ENCODE assay signal across 26 cellular contexts in the genomic region with DNA sequence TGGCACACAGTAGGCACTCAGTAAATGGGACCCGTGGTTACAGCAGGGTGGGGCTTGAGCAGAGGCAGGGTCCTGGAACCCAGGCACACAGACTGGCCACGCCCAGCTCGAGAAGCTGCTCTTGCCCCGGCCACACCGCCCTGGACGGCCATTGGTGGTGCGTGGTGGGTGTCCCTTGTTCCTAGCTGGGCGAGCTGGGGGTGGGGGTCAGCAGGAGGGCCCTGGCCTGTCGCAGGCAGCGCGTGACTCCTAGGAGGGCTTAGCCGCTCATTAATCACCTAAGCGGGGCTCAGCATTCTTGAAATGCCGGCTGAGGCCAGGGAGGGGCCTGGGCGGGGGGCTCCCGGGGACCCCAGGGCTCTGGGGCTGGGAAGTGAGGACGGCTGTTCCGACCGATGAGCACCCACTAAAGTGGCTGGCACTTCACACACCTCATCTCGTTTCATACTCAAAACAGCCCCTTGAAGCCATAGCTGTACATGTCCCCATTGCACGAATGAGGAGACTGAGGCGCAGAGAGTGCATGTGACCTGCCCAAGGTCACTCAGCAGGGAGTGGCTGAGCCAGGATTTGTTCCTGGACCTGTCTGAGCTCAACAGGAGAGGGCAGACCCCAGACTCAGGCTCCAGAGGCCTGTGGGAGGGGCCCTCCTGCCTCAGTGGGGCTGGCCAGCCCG. TPM values are rescaled to one million over a fixed set of nuclear protein-coding genes. Genes with fewer than 3 reads are reported as not detected.
DNase-seq lines count a peak whose midpoint lies in the region; ATAC-seq and TF ChIP-seq lines count a peak whose summit lies in the region.
"Had no signal": no experiment of that assay in that cellular context is flagged by ENCODE, and none has a peak within 500 bp of the region (broad histone marks: within the 10 kb centered on the region; RNA-seq: fewer than 3 reads in every experiment).

No MANE protein-coding gene starts in this region.

- DNase-seq in NCI-H82 (lab: John Stamatoyannopoulos, UW) (peak; percentile 25), NCI-H82 treated with DMSO at 0.1 percent for 48 hours (lab: John Stamatoyannopoulos, UW; ENCODE audit: unreplicated experiment) (no peak), dorsolateral prefrontal cortex (no peak), neuronal stem cell (ENCODE audit: low spot score) (no peak), KBM-7 (no peak), foreskin keratinocyte (no peak)
- DNase-seq: ACHN; Caco-2; CD4-positive, alpha-beta memory T cell; DMS 273 treated with DMSO at 0.1 percent for 48 hours; DMS79 treated with DMSO at 0.1 percent for 48 hours; Karpas-422; MV-4-11; NCI-H1105 treated with DMSO at 0.1 percent for 48 hours; NCI-H2081; NCI-H2171; NCI-H345; NCI-H524; NCI-H774; OCI-M1; Right ventricle myocardium superior had no signal

- intact Hi-C loops in dorsolateral prefrontal cortex (cut with DNase I), result no loop called here

- no peak overlapping the region for H2BK12ac ChIP-seq in neuronal stem cell (ENCODE audit: low read length)

- H2BK15ac ChIP-seq in neuronal stem cell (ENCODE audit: low read length), result peak overlapping the region; percentile 81

- H3K4ac ChIP-seq in neuronal stem cell (ENCODE audit: low read length), result peak overlapping the region; percentile 37

- peak overlapping the region; percentile 21 for H3K9ac ChIP-seq in neuronal stem cell (ENCODE audit: low read depth, low read length, poor library complexity)
- H3K9ac ChIP-seq: BLaER1 treated with 17β-estradiol and CSF1 and Interleukin-3, amounts not matched to agents 10 nM and 100 nM had no signal

- peak overlapping the region; percentile 94 for H3K14ac ChIP-seq in neuronal stem cell (ENCODE audit: low read length)

- peaks cover 2 to 40% of the 10 kb centered on the region in 2 donors for H3K4me1 ChIP-seq in neuronal stem cell (ENCODE audit: control insufficient read depth in 2 of 2, insufficient read depth in 1 of 2, low read depth in 1 of 2, low read length in 2 of 2)
- H3K4me1 ChIP-seq in foreskin keratinocyte, result no peaks in the 10 kb centered on the region

- H3K27me3 ChIP-seq in dorsolateral prefrontal cortex, result no peaks in the 10 kb centered on the region
- no peaks in the 10 kb centered on the region for H3K27me3 ChIP-seq in neuronal stem cell (ENCODE audit: control insufficient read depth in 3 of 3, insufficient read depth in 3 of 3, low read depth in 1 of 3, low read length in 3 of 3)
- peaks cover 24% of the 10 kb centered on the region for H3K27me3 ChIP-seq in foreskin keratinocyte
- H3K27me3 ChIP-seq: BLaER1 treated with 17β-estradiol and CSF1 and Interleukin-3, amounts not matched to agents 10 nM and 100 nM had no signal

- TF ChIP-seq CTCF in dorsolateral prefrontal cortex (IDR thresholded peaks at IDR 0.05 in 54 of 56, conservative IDR thresholded peaks at IDR 0.05 in 2 of 56; ENCODE audit: low read depth in 1 of 56, partially characterized antibody in 56 of 56), result no peak
- no peak for TF ChIP-seq CTCF in foreskin keratinocyte (conservative IDR thresholded peaks at IDR 0.05)

- H3K23ac ChIP-seq in neuronal stem cell (ENCODE audit: low read depth, low read length, poor library complexity), result no peak overlapping the region

- peak overlapping the region; percentile 78 for H3K18ac ChIP-seq in neuronal stem cell (ENCODE audit: low read length)

- H2AFZ ChIP-seq in neuronal stem cell (ENCODE audit: low read length), result no peak overlapping the region

- H4K91ac ChIP-seq in neuronal stem cell (ENCODE audit: low read depth, low read length, poor library complexity), result no peak overlapping the region

- H2BK5ac ChIP-seq in neuronal stem cell (ENCODE audit: low read length), result peak overlapping the region; percentile 39

- H3K27ac ChIP-seq in dorsolateral prefrontal cortex, result peak overlapping the region in 57 of 59 donors; percentile 15 to 99 (median 95)
- no peak overlapping the region for H3K27ac ChIP-seq in neuronal stem cell (replicated peaks; ENCODE audit: low read length)
- H3K27ac ChIP-seq in foreskin keratinocyte, result no peak overlapping the region
- H3K27ac ChIP-seq: 22Rv1; BLaER1 treated with 17β-estradiol and CSF1 and Interleukin-3, amounts not matched to agents 10 nM and 100 nM; HL-60 had no signal

- H4K8ac ChIP-seq in neuronal stem cell (ENCODE audit: low read depth, low read length), result no peak overlapping the region

- H3K4me2 ChIP-seq in neuronal stem cell (ENCODE audit: insufficient read depth, low read length, poor library complexity, severe bottlenecking), result no peak overlapping the region
- H3K4me2 ChIP-seq: BLaER1 treated with 17β-estradiol and CSF1 and Interleukin-3, amounts not matched to agents 10 nM and 100 nM had no signal

- no CpG with 5 or more reads among the region's 23 CpGs for WGBS in neuronal stem cell (ENCODE audit: extremely low coverage in 2 of 2, insufficient read length in 2 of 2, insufficient replicate concordance in 1 of 2), 2 donors

- H2BK120ac ChIP-seq in neuronal stem cell (ENCODE audit: low read depth, low read length), result no peak overlapping the region

- H3K9me3 ChIP-seq in neuronal stem cell (replicated peaks in 1 of 2; ENCODE audit: control insufficient read depth in 2 of 2, insufficient read depth in 1 of 2, low read depth in 1 of 2, low read length in 2 of 2), result peaks cover 0 to 2% of the 10 kb centered on the region in 2 donors
- H3K9me3 ChIP-seq: BLaER1 treated with 17β-estradiol and CSF1 and Interleukin-3, amounts not matched to agents 10 nM and 100 nM; Caco-2 had no signal

- in situ Hi-C loops in KBM-7 (cut with MboI; ENCODE audit: low pct_unique_long_range_greater_than_20kb, low sequenced_read_pairs), result no loop called here

- H3K36me3 ChIP-seq in neuronal stem cell (replicated peaks in 1 of 2; ENCODE audit: control insufficient read depth in 2 of 2, insufficient read depth in 2 of 2, low read length in 2 of 2), result no peaks in the 10 kb centered on the region
- H3K36me3 ChIP-seq: BLaER1 treated with 17β-estradiol and CSF1 and Interleukin-3, amounts not matched to agents 10 nM and 100 nM had no signal

- H3K4me3 ChIP-seq in dorsolateral prefrontal cortex (peak overlapping the region in 2 of 59 donors; percentile 14 to 20), neuronal stem cell (ENCODE audit: low read length in 2 of 2) (no peak overlapping the region)
- H3K4me3 ChIP-seq: BLaER1 treated with 17β-estradiol and CSF1 and Interleukin-3, amounts not matched to agents 10 nM and 100 nM had no signal

- ATAC-seq in HG03378 (IDR thresholded peaks at IDR 0.05; ENCODE audit: unreplicated experiment), result no peak
- ATAC-seq in GM21390 (IDR thresholded peaks at IDR 0.05; ENCODE audit: unreplicated experiment), result no peak
- no peak for ATAC-seq in foreskin keratinocyte

- peak overlapping the region; percentile 94 for H2AK5ac ChIP-seq in neuronal stem cell (ENCODE audit: low read depth, low read length)

- no peaks in the 10 kb centered on the region for H3K79me1 ChIP-seq in neuronal stem cell (ENCODE audit: low read depth, low read length)

RNA-seq across cellular contexts. Expression of a gene that starts 11.6 kb away (rescaled TPM):
- total RNA-seq in dorsolateral prefrontal cortex, result 100 to 1,000 TPM in 87 of 120 experiments, 10 to 100 TPM in 33; 23.0 to 708 (median 141) TPM
- 5.7 TPM for polyA plus RNA-seq in neuronal stem cell (2013, experiment 1 of 2)
- polyA plus RNA-seq in neuronal stem cell (2013, experiment 2 of 2), result 6.0 TPM
- total RNA-seq in foreskin keratinocyte, result 0.10 and 0.18 TPM in 2 replicates
- 0.11 and 0.12 TPM in 2 replicates for polyA plus RNA-seq in foreskin keratinocyte

RNA-seq across cellular contexts. Expression of a gene that starts 28.3 kb away (rescaled TPM):
- total RNA-seq in dorsolateral prefrontal cortex, result 100 to 1,000 TPM in 1 of 120 experiments, 10 to 100 TPM in 119; 40.6 to 123 (median 65.5) TPM
- 258 TPM for polyA plus RNA-seq in neuronal stem cell (2013, experiment 1 of 2)
- 242 TPM for polyA plus RNA-seq in neuronal stem cell (2013, experiment 2 of 2)
- 133 and 163 TPM in 2 replicates for total RNA-seq in foreskin keratinocyte
- 223 and 259 TPM in 2 replicates for polyA plus RNA-seq in foreskin keratinocyte

RNA-seq across cellular contexts. Expression of a gene that starts 28.6 kb away (rescaled TPM):
- total RNA-seq in dorsolateral prefrontal cortex, result 10 to 100 TPM in 100 of 120 experiments, 1 to 10 TPM in 20; 4.7 to 24.3 (median 13.8) TPM
- polyA plus RNA-seq in neuronal stem cell (2013, experiment 1 of 2), result 30.6 TPM
- 31.0 TPM for polyA plus RNA-seq in neuronal stem cell (2013, experiment 2 of 2)
- total RNA-seq in foreskin keratinocyte, result 73.6 and 92.9 TPM in 2 replicates
- polyA plus RNA-seq in foreskin keratinocyte, result 64.5 and 79.3 TPM in 2 replicates

RNA-seq across cellular contexts. Expression of a gene that starts 52.7 kb away (rescaled TPM):
- total RNA-seq in dorsolateral prefrontal cortex, result 100 to 1,000 TPM in 23 of 120 experiments, 10 to 100 TPM in 97; 47.3 to 195 (median 80.7) TPM
- polyA plus RNA-seq in neuronal stem cell (2013, experiment 1 of 2), result 171 TPM
- 174 TPM for polyA plus RNA-seq in neuronal stem cell (2013, experiment 2 of 2)
- 88.0 and 97.3 TPM in 2 replicates for total RNA-seq in foreskin keratinocyte
- 40.1 and 41.6 TPM in 2 replicates for polyA plus RNA-seq in foreskin keratinocyte

Comparison
In these comparisons a context has a peak if more than half of its experiments do, and no peak if none do; other contexts are left out.
1. H3K27ac ChIP-seq: peak in dorsolateral prefrontal cortex (57 of 59); none in neuronal stem cell (single experiment) and foreskin keratinocyte (single experiment).
2. RNA of a gene that starts 11.6 kb away (total RNA-seq): 23.0 to 708 TPM in dorsolateral prefrontal cortex; 0.10 to 0.18 TPM in foreskin keratinocyte; every median in the first group is over 10 times any median in the second.